ENCODE assay signal across 8 cellular contexts in the genomic region with DNA sequence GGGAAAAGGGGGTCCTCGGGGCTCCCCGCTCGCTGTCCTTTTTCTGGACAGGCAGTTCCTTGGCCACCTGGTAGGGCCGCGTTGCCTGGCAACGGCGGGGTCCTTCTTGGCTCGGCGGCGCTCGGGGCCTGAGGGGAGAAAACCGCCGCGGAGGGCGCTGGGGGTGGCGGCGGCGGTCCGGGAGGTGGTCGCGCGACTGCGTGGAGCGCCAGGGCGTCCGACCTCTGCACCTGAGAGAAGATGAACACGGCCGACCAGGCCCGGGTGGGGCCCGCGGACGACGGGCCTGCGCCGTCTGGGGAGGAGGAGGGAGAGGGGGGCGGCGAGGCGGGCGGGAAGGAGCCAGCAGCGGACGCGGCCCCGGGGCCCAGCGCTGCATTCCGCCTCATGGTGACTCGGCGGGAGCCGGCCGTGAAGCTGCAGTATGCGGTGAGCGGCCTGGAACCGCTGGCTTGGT. TPM values are rescaled to one million over a fixed set of nuclear protein-coding genes. Genes with fewer than 3 reads are reported as not detected.
DNase-seq lines count a peak whose midpoint lies in the region; ATAC-seq and TF ChIP-seq lines count a peak whose summit lies in the region.

A gene with protein sequence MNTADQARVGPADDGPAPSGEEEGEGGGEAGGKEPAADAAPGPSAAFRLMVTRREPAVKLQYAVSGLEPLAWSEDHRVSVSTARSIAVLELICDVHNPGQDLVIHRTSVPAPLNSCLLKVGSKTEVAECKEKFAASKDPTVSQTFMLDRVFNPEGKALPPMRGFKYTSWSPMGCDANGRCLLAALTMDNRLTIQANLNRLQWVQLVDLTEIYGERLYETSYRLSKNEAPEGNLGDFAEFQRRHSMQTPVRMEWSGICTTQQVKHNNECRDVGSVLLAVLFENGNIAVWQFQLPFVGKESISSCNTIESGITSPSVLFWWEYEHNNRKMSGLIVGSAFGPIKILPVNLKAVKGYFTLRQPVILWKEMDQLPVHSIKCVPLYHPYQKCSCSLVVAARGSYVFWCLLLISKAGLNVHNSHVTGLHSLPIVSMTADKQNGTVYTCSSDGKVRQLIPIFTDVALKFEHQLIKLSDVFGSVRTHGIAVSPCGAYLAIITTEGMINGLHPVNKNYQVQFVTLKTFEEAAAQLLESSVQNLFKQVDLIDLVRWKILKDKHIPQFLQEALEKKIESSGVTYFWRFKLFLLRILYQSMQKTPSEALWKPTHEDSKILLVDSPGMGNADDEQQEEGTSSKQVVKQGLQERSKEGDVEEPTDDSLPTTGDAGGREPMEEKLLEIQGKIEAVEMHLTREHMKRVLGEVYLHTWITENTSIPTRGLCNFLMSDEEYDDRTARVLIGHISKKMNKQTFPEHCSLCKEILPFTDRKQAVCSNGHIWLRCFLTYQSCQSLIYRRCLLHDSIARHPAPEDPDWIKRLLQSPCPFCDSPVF (plus strand): TSS at position 106 of the 457 bp plus-strand sequence. CDS start 135 bp downstream, at position 241.

- peaks cover 52% of the 10 kb centered on the region for H3K4me1 Mint-ChIP-seq in activated CD4-positive, alpha-beta T cell treated with anti-CD3 and anti-CD28 coated beads for 36 hours
- H3K4me1 Mint-ChIP-seq in dendritic cell treated with granulocyte-macrophage colony-stimulating factor and Interleukin-4, amounts not matched to agents 40 ng/mL and 50 ng/mL, for 4 days (ENCODE audit: low read depth): peaks cover 34% of the 10 kb centered on the region

- H3K27me3 ChIP-seq in right lobe of liver: no peaks in the 10 kb centered on the region

- H3K27ac ChIP-seq in right lobe of liver: peak within 1 kb of the TSS; percentile 72 to 93 (median 81)

- H3K9me3 ChIP-seq in right lobe of liver: no peaks in the 10 kb centered on the region

- intact Hi-C loops in activated CD4-positive, alpha-beta T cell treated with anti-CD3 and anti-CD28 coated beads for 36 hours (cut with DNase I, micrococcal nuclease): loop anchor here (1.0 to 10.0 kb wide), 13 partner anchors 10 to 1543 kb away; a partner anchor contains a TSS
- intact Hi-C loops in dendritic cell treated with granulocyte-macrophage colony-stimulating factor and Interleukin-4, amounts not matched to agents 40 ng/mL and 50 ng/mL, for 4 days (cut with micrococcal nuclease): no loop called here
- intact Hi-C loops in right lobe of liver (cut with DNase I): no loop called here

- peak within 1 kb of the TSS; percentile 89 for H3K4me3 Mint-ChIP-seq in activated CD4-positive, alpha-beta T cell treated with anti-CD3 and anti-CD28 coated beads for 36 hours
- H3K4me3 Mint-ChIP-seq in dendritic cell treated with granulocyte-macrophage colony-stimulating factor and Interleukin-4, amounts not matched to agents 40 ng/mL and 50 ng/mL, for 4 days: peak within 1 kb of the TSS; percentile 96

- WGBS in right lobe of liver (ENCODE audit: insufficient coverage, low coverage, low lambda C conversion rate, missing lambda C conversion rate): no CpG with 5 or more reads among the region's 52 CpGs

- H3K27me3 Mint-ChIP-seq in activated CD4-positive, alpha-beta T cell treated with anti-CD3 and anti-CD28 coated beads for 36 hours: no peaks in the 10 kb centered on the region
- H3K27me3 Mint-ChIP-seq in dendritic cell treated with granulocyte-macrophage colony-stimulating factor and Interleukin-4, amounts not matched to agents 40 ng/mL and 50 ng/mL, for 4 days: no peaks in the 10 kb centered on the region

- no peak for TF ChIP-seq POLR2A in right lobe of liver (IDR thresholded peaks at IDR 0.05)

- peak within 1 kb of the TSS; percentile 83 to 99 (median 97) for H3K4me3 ChIP-seq in right lobe of liver

- H3K36me3 ChIP-seq in right lobe of liver: no peaks in the 10 kb centered on the region

- DNase-seq in NCI-H2196 (lab: John Stamatoyannopoulos, UW; ENCODE audit: unreplicated experiment) (peak; percentile 78), NCI-H2196 treated with DMSO at 0.1 percent for 48 hours (lab: John Stamatoyannopoulos, UW; ENCODE audit: unreplicated experiment) (no peak), NCI-H446 (lab: John Stamatoyannopoulos, UW) (peak; percentile 25 to 70), right lobe of liver (peak; percentile 86 to 89 (median 89))
- DNase-seq in activated CD4-positive, alpha-beta T cell treated with anti-CD3 and anti-CD28 coated beads for 36 hours: peak; percentile 91
- peak; percentile 80 to 84 for DNase-seq in stimulated activated CD4-positive, alpha-beta T cell treated with anti-CD3 and anti-CD28 coated beads, Interleukin-4, amount 100 ng/mL, for 4 hours

- H3K4me1 ChIP-seq in right lobe of liver: peaks cover 0 to 9% (median 0%) of the 10 kb centered on the region in 4 donors

- CTCF ChIA-PET in activated CD4-positive, alpha-beta T cell treated with anti-CD3 and anti-CD28 coated beads for 36 hours (lab: Charles Lee): interaction anchor here (0.6 to 0.9 kb wide), 4 partner anchors 21 to 1004 kb away, joined by 3 read pairs; no protein-coding TSS in a partner anchor

- POLR2A ChIA-PET in activated CD4-positive, alpha-beta T cell treated with anti-CD3 and anti-CD28 coated beads for 36 hours (lab: Charles Lee): interaction anchor here (0.8 to 1.1 kb wide), 2 partner anchors 360 to 590 kb away, joined by 3 to 4 read pairs; a partner anchor contains a TSS

- no peak for TF ChIP-seq CTCF in right lobe of liver (IDR thresholded peaks at IDR 0.05)

- H3K9me3 Mint-ChIP-seq in activated CD4-positive, alpha-beta T cell treated with anti-CD3 and anti-CD28 coated beads for 36 hours (ENCODE audit: low read depth): no peaks in the 10 kb centered on the region
- no peaks in the 10 kb centered on the region for H3K9me3 Mint-ChIP-seq in dendritic cell treated with granulocyte-macrophage colony-stimulating factor and Interleukin-4, amounts not matched to agents 40 ng/mL and 50 ng/mL, for 4 days

- peak within 1 kb of the TSS; percentile 90 for H3K27ac Mint-ChIP-seq in activated CD4-positive, alpha-beta T cell treated with anti-CD3 and anti-CD28 coated beads for 36 hours
- H3K27ac Mint-ChIP-seq in dendritic cell treated with granulocyte-macrophage colony-stimulating factor and Interleukin-4, amounts not matched to agents 40 ng/mL and 50 ng/mL, for 4 days: peak within 1 kb of the TSS; percentile 97

- ATAC-seq in HG03025 (IDR thresholded peaks at IDR 0.05; ENCODE audit: low FRiP score, unreplicated experiment) (peak; percentile 59), right lobe of liver (peak; percentile 84 to 89 (median 88))
- peak; percentile 44 for ATAC-seq in activated CD4-positive, alpha-beta T cell treated with anti-CD3 and anti-CD28 coated beads for 36 hours

- peaks cover 24% of the 10 kb centered on the region for H3K36me3 Mint-ChIP-seq in activated CD4-positive, alpha-beta T cell treated with anti-CD3 and anti-CD28 coated beads for 36 hours (ENCODE audit: low read depth)
- peaks cover 19% of the 10 kb centered on the region for H3K36me3 Mint-ChIP-seq in dendritic cell treated with granulocyte-macrophage colony-stimulating factor and Interleukin-4, amounts not matched to agents 40 ng/mL and 50 ng/mL, for 4 days (ENCODE audit: low read depth)

RNA-seq across cellular contexts. Expression of the gene that starts here (rescaled TPM):
- total RNA-seq in activated CD4-positive, alpha-beta T cell treated with anti-CD3 and anti-CD28 coated beads for 36 hours: 10 to 100 TPM; 14.3 to 15.0 TPM
- 1 to 10 TPM; 4.6 to 6.1 (median 5.5) TPM for total RNA-seq in right lobe of liver

Comparison
In these comparisons a context has a peak if more than half of its experiments do, and no peak if none do; other contexts are left out.
1. intact Hi-C loops: an anchor here in activated CD4-positive, alpha-beta T cell treated with anti-CD3 and anti-CD28 coated beads for 36 hours (1.0 to 10.0 kb wide); none called in dendritic cell treated with granulocyte-macrophage colony-stimulating factor and Interleukin-4, amounts not matched to agents 40 ng/mL and 50 ng/mL, for 4 days and right lobe of liver.